Comparison of ENCODE assay signal across 2 cellular contexts in the genomic region with DNA sequence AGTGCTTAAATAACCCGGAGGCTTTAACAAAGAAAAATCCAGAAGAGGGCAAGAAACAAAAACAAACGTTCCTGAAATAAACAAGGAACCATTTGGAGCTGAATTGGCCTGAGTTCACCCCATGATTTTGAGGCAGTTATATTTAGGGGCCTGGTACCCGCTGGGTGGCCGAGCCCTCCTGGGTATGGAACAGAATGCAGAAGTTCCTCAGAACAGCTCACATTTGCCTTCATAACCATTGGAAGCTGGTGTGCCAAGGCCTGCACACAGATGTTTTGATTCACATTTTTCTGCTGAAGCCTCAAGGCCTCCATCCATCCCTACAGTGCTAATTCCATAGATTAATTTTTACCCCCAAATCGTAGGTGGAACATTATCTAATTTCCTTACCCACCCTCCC.
TF ChIP-seq lines count a peak whose summit lies in the region.

No MANE protein-coding gene starts in this region.

TF ChIP-seq in H1, 55 proteins besides CTCF, POLR2A, EP300 and RAD21:
- TF ChIP-seq JUND (IDR thresholded peaks at IDR 0.05; ENCODE audit: low read length): no peak
- TF ChIP-seq NRF1 (IDR thresholded peaks at IDR 0.05; ENCODE audit: low read depth, low read length): no peak
- TF ChIP-seq SUZ12 (IDR thresholded peaks at IDR 0.05; ENCODE audit: low read length): 0 out of 2 replicates have a peak, but pooled peaks have one; percentile 33
- peak; percentile 79 for TF ChIP-seq RNF2 (IDR thresholded peaks at IDR 0.05; ENCODE audit: borderline replicate concordance, low read depth, low read length, missing control alignments, poor library complexity, severe bottlenecking)
- TF ChIP-seq CBX8 (IDR thresholded peaks at IDR 0.05; ENCODE audit: borderline replicate concordance, low read depth, low read length): 0 out of 2 replicates have a peak, but pooled peaks have one; percentile 1

TF ChIP-seq in neural cell, 6 proteins besides CTCF, POLR2A, EP300 and RAD21:
- TF ChIP-seq REST (IDR thresholded peaks at IDR 0.05; ENCODE audit: borderline replicate concordance) (no peak), TAF1 (IDR thresholded peaks at IDR 0.05; ENCODE audit: low read depth) (no peak), SMC3 (conservative IDR thresholded peaks at IDR 0.05; ENCODE audit: poor library complexity) (no peak), EZH2 (IDR thresholded peaks at IDR 0.05; ENCODE audit: borderline replicate concordance, insufficient read depth, low read length, poor library complexity, severe bottlenecking) (no peak), POLR2AphosphoS5 (IDR thresholded peaks at IDR 0.05) (no peak)
